Comparison of ENCODE assay signal across 20 cellular contexts in genomic region chr14:95467657-95468056, GRCh38. TPM values are rescaled to one million over a fixed set of nuclear protein-coding genes. Genes with fewer than 3 reads are reported as not detected.
A peak's percentile ranks its signal among the peaks of the same experiment; 100 is the strongest.
DNase-seq lines count a peak whose midpoint lies in the region; ATAC-seq, FAIRE-seq and TF ChIP-seq lines count a peak whose summit lies in the region.
"Had no signal": no experiment of that assay in that cellular context is flagged by ENCODE, and none has a peak within 500 bp of the region (broad histone marks: within the 10 kb centered on the region; RNA-seq: fewer than 3 reads in every experiment).

No MANE protein-coding gene starts in this region.

- H3F3A ChIP-seq in MM.1S (ENCODE audit: insufficient read depth, low read length) = peaks cover 34% of the 10 kb centered on the region

- no peaks in the 10 kb centered on the region for H3K36me3 ChIP-seq in MM.1S (replicated peaks; ENCODE audit: insufficient read depth, low read length)
- no peaks in the 10 kb centered on the region for H3K36me3 ChIP-seq in testis (ENCODE audit: low read depth, missing control alignments)

- H3K27me3 ChIP-seq in MM.1S (replicated peaks; ENCODE audit: insufficient read depth, low read length) = no peaks in the 10 kb centered on the region
- no peaks in the 10 kb centered on the region for H3K27me3 ChIP-seq in testis

- H3K9ac ChIP-seq in MM.1S (ENCODE audit: low read length) = no peak overlapping the region
- H3K9ac ChIP-seq: KMS-11 had no signal

- H3K79me2 ChIP-seq in MM.1S (ENCODE audit: low read length) = peaks cover 50% of the 10 kb centered on the region

- intact Hi-C loops in left ventricle myocardium superior (cut with micrococcal nuclease) = no loop called here
- intact Hi-C loops in testis (cut with DNase I; ENCODE audit: low total_unique reads) = no loop called here

- H3K9me3 ChIP-seq in MM.1S (replicated peaks; ENCODE audit: insufficient read depth, low read length) (no peaks in the 10 kb centered on the region), testis (no peaks in the 10 kb centered on the region)

- no peaks in the 10 kb centered on the region for H3K9me3 Mint-ChIP-seq in activated CD8-positive, alpha-beta memory T cell treated with anti-CD3 and anti-CD28 coated beads, Interleukin-2, amount 10 ng/mL, durations not matched to agents 7 days and 5 days (ENCODE audit: low read depth)
- H3K9me3 Mint-ChIP-seq in stimulated activated effector memory CD8-positive, alpha-beta T cell treated with anti-CD3 and anti-CD28 coated beads, Interleukin-12 subunit alpha, Interleukin-12 subunit beta, amount 100 ng/mL, for 72 hours = no peaks in the 10 kb centered on the region
- no peaks in the 10 kb centered on the region for H3K9me3 Mint-ChIP-seq in activated CD4-positive, alpha-beta memory T cell treated with anti-CD3 and anti-CD28 coated beads, Interleukin-2, amount 10 ng/mL, durations not matched to agents 7 days and 5 days
- H3K9me3 Mint-ChIP-seq: activated naive CD4-positive, alpha-beta T cell treated with anti-CD3 and anti-CD28 coated beads, Interleukin-2, amount 10 ng/mL, durations not matched to agents 7 days and 5 days; natural killer cell treated with Interleukin-12 subunit alpha and Interleukin-12 subunit beta and Interleukin-15 and Interleukin-18, amount 100 ng/mL, for 72 hours had no signal

- no peaks in the 10 kb centered on the region for H4K20me1 ChIP-seq in MM.1S (ENCODE audit: insufficient read depth, low read length)

- POLR2A ChIA-PET in activated CD4-positive, alpha-beta memory T cell treated with anti-CD3 and anti-CD28 coated beads, Interleukin-2, amount 10 ng/mL, durations not matched to agents 7 days and 5 days (lab: Charles Lee) = interaction anchor here (1.0 kb wide), 1 partner anchor 56 kb away, joined by 4 read pairs; no protein-coding TSS in a partner anchor

- CTCF ChIA-PET in activated CD8-positive, alpha-beta memory T cell treated with anti-CD3 and anti-CD28 coated beads, Interleukin-2, amount 10 ng/mL, durations not matched to agents 7 days and 5 days (lab: Charles Lee) = interaction anchor here (2.5 kb wide), 1 partner anchor 24 kb away, joined by 9 read pairs; no protein-coding TSS in a partner anchor
- CTCF ChIA-PET in activated CD4-positive, alpha-beta memory T cell treated with anti-CD3 and anti-CD28 coated beads, Interleukin-2, amount 10 ng/mL, durations not matched to agents 7 days and 5 days (lab: Charles Lee) = no interaction called here

- peaks cover 33% of the 10 kb centered on the region for H3K4me1 Mint-ChIP-seq in activated CD8-positive, alpha-beta memory T cell treated with anti-CD3 and anti-CD28 coated beads, Interleukin-2, amount 10 ng/mL, durations not matched to agents 7 days and 5 days
- H3K4me1 Mint-ChIP-seq in stimulated activated effector memory CD8-positive, alpha-beta T cell treated with anti-CD3 and anti-CD28 coated beads, Interleukin-12 subunit alpha, Interleukin-12 subunit beta, amount 100 ng/mL, for 72 hours = peaks cover 61% of the 10 kb centered on the region
- H3K4me1 Mint-ChIP-seq in activated CD4-positive, alpha-beta memory T cell treated with anti-CD3 and anti-CD28 coated beads, Interleukin-2, amount 10 ng/mL, durations not matched to agents 7 days and 5 days = peaks cover 33% of the 10 kb centered on the region

- FAIRE-seq in GM12892 (lab: Jason Lieb, UNC) = no peak
- FAIRE-seq: GM18507 had no signal

- TF ChIP-seq POLR2A in testis (IDR thresholded peaks at IDR 0.05) = no peak
- TF ChIP-seq POLR2A in GM12892 (IDR thresholded peaks at IDR 0.05; ENCODE audit: low read depth, low read length) = no peak

- H3K27ac Mint-ChIP-seq in activated CD8-positive, alpha-beta memory T cell treated with anti-CD3 and anti-CD28 coated beads, Interleukin-2, amount 10 ng/mL, durations not matched to agents 7 days and 5 days = peak overlapping the region; percentile 4
- H3K27ac Mint-ChIP-seq in stimulated activated effector memory CD8-positive, alpha-beta T cell treated with anti-CD3 and anti-CD28 coated beads, Interleukin-12 subunit alpha, Interleukin-12 subunit beta, amount 100 ng/mL, for 72 hours = peak overlapping the region; percentile 50
- H3K27ac Mint-ChIP-seq in activated CD4-positive, alpha-beta memory T cell treated with anti-CD3 and anti-CD28 coated beads, Interleukin-2, amount 10 ng/mL, durations not matched to agents 7 days and 5 days = no peak overlapping the region
- H3K27ac Mint-ChIP-seq: natural killer cell treated with Interleukin-12 subunit alpha and Interleukin-12 subunit beta and Interleukin-15 and Interleukin-18, amount 100 ng/mL, for 72 hours had no signal

- H3K4me3 ChIP-seq in MM.1S (ENCODE audit: low read length) (no peak overlapping the region), testis (no peak overlapping the region)

- WGBS in testis, 2 donors = 86% methylated on average over 6 of the region's 6 CpGs; no CpG with 5 or more reads in 1 of the 2 donors

- TF ChIP-seq CTCF in MM.1S (IDR thresholded peaks at IDR 0.05; ENCODE audit: low read length) = no peak
- TF ChIP-seq CTCF in testis (IDR thresholded peaks at IDR 0.05) = no peak

- H3K4me3 Mint-ChIP-seq in activated CD8-positive, alpha-beta memory T cell treated with anti-CD3 and anti-CD28 coated beads, Interleukin-2, amount 10 ng/mL, durations not matched to agents 7 days and 5 days = no peak overlapping the region
- H3K4me3 Mint-ChIP-seq in stimulated activated effector memory CD8-positive, alpha-beta T cell treated with anti-CD3 and anti-CD28 coated beads, Interleukin-12 subunit alpha, Interleukin-12 subunit beta, amount 100 ng/mL, for 72 hours = no peak overlapping the region
- no peak overlapping the region for H3K4me3 Mint-ChIP-seq in activated CD4-positive, alpha-beta memory T cell treated with anti-CD3 and anti-CD28 coated beads, Interleukin-2, amount 10 ng/mL, durations not matched to agents 7 days and 5 days
- H3K4me3 Mint-ChIP-seq: activated naive CD4-positive, alpha-beta T cell treated with anti-CD3 and anti-CD28 coated beads, Interleukin-2, amount 10 ng/mL, durations not matched to agents 7 days and 5 days; natural killer cell treated with Interleukin-12 subunit alpha and Interleukin-12 subunit beta and Interleukin-15 and Interleukin-18, amount 100 ng/mL, for 72 hours had no signal

- H3K27ac ChIP-seq in MM.1S (ENCODE audit: low read length) (peak overlapping the region; percentile 100; the same call in 1 of the 2 replicates), testis (no peak overlapping the region)
- H3K27ac ChIP-seq: C4-2B, KMS-11 had no signal

- no peak for ATAC-seq in activated CD8-positive, alpha-beta memory T cell treated with anti-CD3 and anti-CD28 coated beads, Interleukin-2, amount 10 ng/mL, durations not matched to agents 7 days and 5 days
- peak; percentile 19 for ATAC-seq in left ventricle myocardium superior
- ATAC-seq in stimulated activated effector memory CD8-positive, alpha-beta T cell treated with anti-CD3 and anti-CD28 coated beads, Interleukin-12 subunit alpha, Interleukin-12 subunit beta, amount 100 ng/mL, for 72 hours = no peak
- ATAC-seq: natural killer cell treated with Interleukin-12 subunit alpha and Interleukin-12 subunit beta and Interleukin-15 and Interleukin-18, amount 100 ng/mL, for 72 hours had no signal

- no peak overlapping the region for H3K4me2 ChIP-seq in MM.1S (ENCODE audit: low read depth, low read length)
- H3K4me2 ChIP-seq: KMS-11 had no signal

- peaks cover 47% of the 10 kb centered on the region for H3K36me3 Mint-ChIP-seq in activated CD8-positive, alpha-beta memory T cell treated with anti-CD3 and anti-CD28 coated beads, Interleukin-2, amount 10 ng/mL, durations not matched to agents 7 days and 5 days
- peaks cover 96% of the 10 kb centered on the region for H3K36me3 Mint-ChIP-seq in stimulated activated effector memory CD8-positive, alpha-beta T cell treated with anti-CD3 and anti-CD28 coated beads, Interleukin-12 subunit alpha, Interleukin-12 subunit beta, amount 100 ng/mL, for 72 hours
- peaks cover 75% of the 10 kb centered on the region for H3K36me3 Mint-ChIP-seq in activated CD4-positive, alpha-beta memory T cell treated with anti-CD3 and anti-CD28 coated beads, Interleukin-2, amount 10 ng/mL, durations not matched to agents 7 days and 5 days (ENCODE audit: low read depth)

- DNase-seq in activated CD8-positive, alpha-beta memory T cell treated with anti-CD3 and anti-CD28 coated beads, Interleukin-2, amount 10 ng/mL, durations not matched to agents 7 days and 5 days = no peak
- no peak for DNase-seq in activated CD8-positive, alpha-beta memory T cell treated with anti-CD3 and anti-CD28 coated beads, Interleukin-2, amount 50 U/mL, for 4 hours
- no peak for DNase-seq in MM.1S
- DNase-seq in left ventricle myocardium superior = peak; percentile 65
- DNase-seq in stimulated activated effector memory CD8-positive, alpha-beta T cell treated with anti-CD3 and anti-CD28 coated beads, Interleukin-12 subunit alpha, Interleukin-12 subunit beta, amount 100 ng/mL, for 72 hours (ENCODE audit: low spot score in 2 of 2) = no peak
- DNase-seq in testis = no peak
- DNase-seq in GM12892 (ENCODE audit: insufficient read length) = no peak
- DNase-seq in activated CD4-positive, alpha-beta memory T cell treated with anti-CD3 and anti-CD28 coated beads, Interleukin-2, amount 10 ng/mL, durations not matched to agents 7 days and 5 days = no peak
- DNase-seq: activated CD4-positive, alpha-beta T cell treated with anti-CD3 and anti-CD28 coated beads, Interleukin-2, amount 50 U/mL, for 4 hours; activated naive CD4-positive, alpha-beta T cell treated with anti-CD3 and anti-CD28 coated beads, Interleukin-2, amount 10 ng/mL, durations not matched to agents 7 days and 5 days; activated T-cell treated with anti-CD3 and anti-CD28 coated beads, Interleukin-2, amount 50 U/mL, for 1 hour; head of caudate nucleus; NCI-H2029 treated with DMSO at 0.1 percent for 48 hours; NCI-H510A; stimulated activated CD4-positive, alpha-beta T cell treated with anti-CD3 and anti-CD28 coated beads, Interleukin-4, amount 100 ng/mL, for 4 hours had no signal

- peaks cover 35% of the 10 kb centered on the region for H3K4me1 ChIP-seq in MM.1S (ENCODE audit: low read length)
- peaks cover 29% of the 10 kb centered on the region for H3K4me1 ChIP-seq in testis

- H3K9me2 ChIP-seq in MM.1S (replicated peaks; ENCODE audit: insufficient read depth, low read length) = no peaks in the 10 kb centered on the region

- no peak overlapping the region for H2AFZ ChIP-seq in MM.1S (ENCODE audit: low read length)

- H3K27me3 Mint-ChIP-seq in activated CD8-positive, alpha-beta memory T cell treated with anti-CD3 and anti-CD28 coated beads, Interleukin-2, amount 10 ng/mL, durations not matched to agents 7 days and 5 days = no peaks in the 10 kb centered on the region
- H3K27me3 Mint-ChIP-seq in activated CD4-positive, alpha-beta memory T cell treated with anti-CD3 and anti-CD28 coated beads, Interleukin-2, amount 10 ng/mL, durations not matched to agents 7 days and 5 days = no peaks in the 10 kb centered on the region
- H3K27me3 Mint-ChIP-seq: activated naive CD4-positive, alpha-beta T cell treated with anti-CD3 and anti-CD28 coated beads, Interleukin-2, amount 10 ng/mL, durations not matched to agents 7 days and 5 days; natural killer cell treated with Interleukin-12 subunit alpha and Interleukin-12 subunit beta and Interleukin-15 and Interleukin-18, amount 100 ng/mL, for 72 hours; progenitor cell of endocrine pancreas had no signal

RNA-seq across cellular contexts. Expression of gene SYNE3, which starts 48.8 kb away (rescaled TPM):
- total RNA-seq in activated CD8-positive, alpha-beta memory T cell treated with anti-CD3 and anti-CD28 coated beads, Interleukin-2, amount 10 ng/mL, durations not matched to agents 7 days and 5 days = 10 to 100 TPM; 65.8 to 81.6 TPM
- total RNA-seq in left ventricle myocardium superior (12.2 TPM), testis (10 to 100 TPM; 37.6 to 38.9 TPM)
- polyA plus RNA-seq in testis (ENCODE audit: insufficient read depth, low read depth, low replicate concordance) = 8.3 TPM
- polyA plus RNA-seq in GM12892 (2012; ENCODE audit: missing spikeins) = 7.7 TPM
- total RNA-seq in activated CD4-positive, alpha-beta memory T cell treated with anti-CD3 and anti-CD28 coated beads, Interleukin-2, amount 10 ng/mL, durations not matched to agents 7 days and 5 days = 10 to 100 TPM; 86.2 to 89.5 TPM
